Comparison of ENCODE assay signal across 27 cellular contexts in the genomic region with DNA sequence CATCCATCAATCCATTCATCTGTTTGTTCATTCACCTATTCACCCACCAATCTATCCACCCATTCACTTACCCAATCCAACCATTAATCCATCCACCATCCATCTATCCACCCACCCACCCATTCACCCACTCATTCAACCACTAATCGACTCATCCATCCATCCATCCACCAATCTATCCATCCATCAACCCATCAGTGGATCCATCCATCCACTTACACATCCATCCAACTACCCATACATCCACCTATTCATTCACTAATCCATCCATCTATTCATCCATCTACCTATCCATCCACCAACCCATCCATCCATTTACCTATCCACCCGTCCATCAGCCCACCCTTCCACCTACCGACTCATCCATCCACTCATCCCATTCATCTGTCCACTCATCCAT. TPM values are rescaled to one million over a fixed set of nuclear protein-coding genes. Genes with fewer than 3 reads are reported as not detected.
"Had no signal": no experiment of that assay in that cellular context is flagged by ENCODE, and none has a peak within 500 bp of the region (broad histone marks: within the 10 kb centered on the region; RNA-seq: fewer than 3 reads in every experiment).

No MANE protein-coding gene starts in this region.

- H3K4me1 ChIP-seq: left lung, lower lobe of right lung, pancreas, prostate gland, spleen, suprapubic skin, uterus had no signal

- H3K36me3 ChIP-seq: left lung, lower lobe of right lung, pancreas, prostate gland, sigmoid colon, spleen, suprapubic skin, thoracic aorta, tibial artery, uterus had no signal

- H3K27me3 ChIP-seq: left lung, pancreas, sigmoid colon, spleen, suprapubic skin, tibial artery, uterus had no signal

- FAIRE-seq: islet of Langerhans, kidney, pancreas, small intestine had no signal

- H3K4me3 ChIP-seq: left lung, lower lobe of right lung, pancreas, prostate gland, sigmoid colon, spleen, suprapubic skin, thoracic aorta, tibial artery, uterus had no signal

- ATAC-seq: left colon; left lung; lower lobe of right lung; naive thymus-derived CD8-positive, alpha-beta T cell; pancreas; right cardiac atrium; stimulated activated effector memory CD8-positive, alpha-beta T cell treated with anti-CD3 and anti-CD28 coated beads, Interleukin-12 subunit alpha, Interleukin-12 subunit beta, amount 100 ng/mL, for 72 hours had no signal

- H3K27ac ChIP-seq: left lung, lower lobe of right lung, pancreas, prostate gland, sigmoid colon, spleen, suprapubic skin, thoracic aorta, tibial artery, uterus had no signal

- H3K9me3 ChIP-seq: left lung, lower lobe of right lung, pancreas, prostate gland, sigmoid colon, spleen, suprapubic skin, thoracic aorta, tibial artery, uterus had no signal

- DNase-seq: hypothalamus; immature natural killer cell; kidney; left colon; left lung; lower lobe of right lung; mesenchymal stem cell; naive thymus-derived CD8-positive, alpha-beta T cell; nucleus accumbens; pancreas; posterior cingulate gyrus; retina; right cardiac atrium; sigmoid colon; small intestine; spleen; stimulated activated CD4-positive, alpha-beta T cell treated with anti-CD3 and anti-CD28 coated beads, Interleukin-4, amount 100 ng/mL, for 24 hours; stimulated activated naive CD4-positive, alpha-beta T cell; tibial artery; trophoblast cell; uterus had no signal

RNA-seq across cellular contexts. Expression of a gene that starts 11.3 kb away (rescaled TPM):
- total RNA-seq: mammary epithelial cell had no signal
- polyA plus RNA-seq: mammary epithelial cell had no signal
